In the genomic region with DNA sequence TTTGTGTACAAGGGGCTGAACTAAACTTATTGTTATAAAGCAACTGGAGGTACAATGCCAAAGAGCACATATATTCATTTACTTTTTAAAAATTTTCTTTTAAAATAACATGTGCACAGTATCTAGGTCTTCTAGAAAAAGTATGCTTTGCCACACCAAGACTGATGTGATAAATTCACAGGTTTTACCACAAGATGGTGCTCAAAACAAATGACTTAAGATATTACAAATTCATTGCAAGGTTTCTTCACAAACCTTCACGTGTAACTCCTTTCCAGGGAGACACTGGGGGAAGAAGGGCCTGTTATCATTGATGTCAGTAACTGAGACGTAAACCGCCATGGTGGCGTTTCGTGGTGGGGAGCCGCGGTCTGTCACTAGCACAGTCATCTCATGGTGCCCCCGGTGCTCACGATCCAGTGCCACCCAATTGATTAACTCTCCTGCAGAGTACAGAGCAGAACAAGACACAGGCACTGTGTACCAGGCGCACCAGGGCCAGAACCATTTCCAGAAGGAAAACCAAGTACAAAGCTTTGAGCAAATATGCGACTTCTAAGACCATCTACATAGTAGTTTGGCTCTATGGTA, we compare ENCODE assay signal across 9 cellular contexts.
DNase-seq lines count a peak whose midpoint lies in the region; ATAC-seq and TF ChIP-seq lines count a peak whose summit lies in the region.
"Had no signal": no experiment of that assay in that cellular context is flagged by ENCODE, and none has a peak within 500 bp of the region (broad histone marks: within the 10 kb centered on the region; RNA-seq: fewer than 3 reads in every experiment).

No MANE protein-coding gene starts in this region.

- no peak overlapping the region for H3K27ac ChIP-seq in endodermal cell (ENCODE audit: low read depth, low read length)

- no peak for ATAC-seq in GM18517 (IDR thresholded peaks at IDR 0.05; ENCODE audit: unreplicated experiment)

- H3K27ac Mint-ChIP-seq in endodermal cell (no peak overlapping the region), progenitor cell of endocrine pancreas (no peak overlapping the region)
- H3K27ac Mint-ChIP-seq: activated T-helper 2 cell treated with anti-CD3 and anti-CD28 coated beads, Interferon-gamma antibody, Interleukin-2, Interleukin-4, amounts not matched to agents 10 μg/mL and 5 μg/mL and 100 μg/mL, durations not matched to agents 14 hours and 24 hours and 36 hours had no signal

- no peak for TF ChIP-seq POLR2A in NB4 (IDR thresholded peaks at IDR 0.05; ENCODE audit: extremely low read depth, insufficient read length)

- H3K9ac ChIP-seq in endodermal cell (ENCODE audit: extremely low read depth, low read length, poor library complexity, severe bottlenecking) = no peak overlapping the region

- TF ChIP-seq CTCF in GM10248 (IDR thresholded peaks at IDR 0.05; ENCODE audit: control extremely low read depth, extremely low read depth, low read depth, missing control alignments) (peak; percentile 32), NB4 (IDR thresholded peaks at IDR 0.05; ENCODE audit: low read depth, low read length) (peak; percentile 25), endodermal cell (conservative IDR thresholded peaks at IDR 0.05) (peak; percentile 68), progenitor cell of endocrine pancreas (IDR thresholded peaks at IDR 0.05; ENCODE audit: unreplicated experiment) (peak; percentile 55)

- H3K9me3 Mint-ChIP-seq in endodermal cell (no peaks in the 10 kb centered on the region), progenitor cell of endocrine pancreas (ENCODE audit: low read depth) (no peaks in the 10 kb centered on the region)
- H3K9me3 Mint-ChIP-seq: activated T-helper 2 cell treated with anti-CD3 and anti-CD28 coated beads, Interferon-gamma antibody, Interleukin-2, Interleukin-4, amounts not matched to agents 10 μg/mL and 5 μg/mL and 100 μg/mL, durations not matched to agents 14 hours and 24 hours and 36 hours had no signal

- peak; percentile 14 for DNase-seq in GM10248 (ENCODE audit: extremely low spot score)
- DNase-seq in NB4 (ENCODE audit: low read depth) = peak; percentile 35
- peak; percentile 56 for DNase-seq in endodermal cell
- no peak for DNase-seq in progenitor cell of endocrine pancreas (ENCODE audit: low spot score, unreplicated experiment)
- DNase-seq in GM19238 (ENCODE audit: insufficient read length, low spot score) = no peak
- DNase-seq in T-helper 1 cell = no peak
- no peak for DNase-seq in activated CD4-positive, alpha-beta T cell treated with anti-CD3 and anti-CD28 coated beads for 4 hours

- H3K27me3 ChIP-seq in endodermal cell (ENCODE audit: control insufficient read depth, insufficient read depth, low read length, poor library complexity, severe bottlenecking) = peaks cover 34% of the 10 kb centered on the region

- POLR2A ChIA-PET in GM10248 (lab: Yijun Ruan, JAX) = no interaction called here

- no peaks in the 10 kb centered on the region for H3K9me3 ChIP-seq in endodermal cell (ENCODE audit: control insufficient read depth, low read length)

- no peaks in the 10 kb centered on the region for H3K4me1 ChIP-seq in endodermal cell (ENCODE audit: control insufficient read depth, insufficient read depth, low read length)

- WGBS in endodermal cell (ENCODE audit: insufficient coverage in 1 of 2, insufficient read length in 1 of 2), 2 experiments = 84 to 100% methylated on average over 5 to 11 of the region's 11 CpGs

- H3K4me3 Mint-ChIP-seq in endodermal cell = no peak overlapping the region
- H3K4me3 Mint-ChIP-seq in progenitor cell of endocrine pancreas (ENCODE audit: low read depth) = no peak overlapping the region

- CTCF ChIA-PET in GM10248 (lab: Yijun Ruan, JAX) = interaction anchor here (1.3 to 2.5 kb wide), 7 partner anchors 9 to 293 kb away, joined by 3 to 19 read pairs (median 5); no protein-coding TSS in a partner anchor

- H3K4me3 ChIP-seq in NB4 (ENCODE audit: low read depth, low read length) (no peak overlapping the region), endodermal cell (ENCODE audit: low read length) (no peak overlapping the region)

- H3K36me3 ChIP-seq in endodermal cell (ENCODE audit: control insufficient read depth, insufficient read depth, low read length) = no peaks in the 10 kb centered on the region

- H3K27me3 Mint-ChIP-seq in endodermal cell (ENCODE audit: insufficient read depth) = peaks cover 24% of the 10 kb centered on the region
- peaks cover 8% of the 10 kb centered on the region for H3K27me3 Mint-ChIP-seq in progenitor cell of endocrine pancreas

- H3K36me3 Mint-ChIP-seq in endodermal cell (ENCODE audit: low read depth) (no peaks in the 10 kb centered on the region), progenitor cell of endocrine pancreas (ENCODE audit: insufficient read depth) (no peaks in the 10 kb centered on the region)

- H3K4me1 Mint-ChIP-seq in endodermal cell (no peaks in the 10 kb centered on the region), progenitor cell of endocrine pancreas (ENCODE audit: low read depth) (no peaks in the 10 kb centered on the region)

Comparison
In these comparisons a context has a peak if more than half of its experiments do, and no peak if none do; other contexts are left out.
1. DNase-seq: peak in GM10248 (single experiment), NB4 (single experiment) and endodermal cell (single experiment); none in progenitor cell of endocrine pancreas (single experiment), GM19238 (single experiment), T-helper 1 cell (0 of 5) and activated CD4-positive, alpha-beta T cell treated with anti-CD3 and anti-CD28 coated beads for 4 hours (0 of 2).
2. Peak in every context shown above with its lines, with median percentiles within 50 percentile points of each other: CTCF ChIP-seq.